ENCODE assay signal across 14 cellular contexts in the genomic region with DNA sequence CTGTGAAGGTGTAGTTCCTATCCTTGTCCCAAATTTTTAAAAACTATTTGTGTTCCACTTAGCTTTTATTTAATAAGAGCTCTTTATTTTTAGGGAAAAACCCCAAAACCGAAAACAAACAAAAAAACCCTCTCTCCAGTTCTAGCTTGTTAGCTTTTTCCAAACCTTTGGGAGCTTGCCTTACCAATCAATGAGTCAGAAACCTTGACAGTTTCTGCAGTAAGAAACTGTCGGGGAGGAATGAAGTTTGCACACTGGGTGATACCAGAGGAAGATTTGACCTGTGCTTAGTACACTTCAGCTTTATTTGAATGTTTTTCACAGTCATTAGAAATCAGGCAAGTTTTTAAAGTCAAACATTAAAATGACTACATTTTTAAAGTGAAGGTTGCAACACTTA.
DNase-seq lines count a peak whose midpoint lies in the region; ATAC-seq, FAIRE-seq and TF ChIP-seq lines count a peak whose summit lies in the region.
"Had no signal": no experiment of that assay in that cellular context is flagged by ENCODE, and none has a peak within 500 bp of the region (broad histone marks: within the 10 kb centered on the region; RNA-seq: fewer than 3 reads in every experiment).

No MANE protein-coding gene starts in this region.

- no peaks in the 10 kb centered on the region for H3K36me3 ChIP-seq in HUES64 (ENCODE audit: insufficient read depth, low read length)
- H3K36me3 ChIP-seq in brain microvascular endothelial cell (replicated peaks): no peaks in the 10 kb centered on the region
- H3K36me3 ChIP-seq in iPS-20b (ENCODE audit: insufficient read depth, low read depth, low read length): no peaks in the 10 kb centered on the region
- H3K36me3 ChIP-seq in pancreas: no peaks in the 10 kb centered on the region

- POLR2A ChIA-PET in A549 (lab: Yijun Ruan, JAX): no interaction called here

- H3K4me2 ChIP-seq in A549: peak overlapping the region; percentile 67

- WGBS in A549 (ENCODE audit: missing lambda C conversion rate): 4% methylated on average over 2 of the region's 2 CpGs
- 63% methylated on average over 2 of the region's 2 CpGs for WGBS in HUES64
- WGBS in pancreas, 2 donors: 3 to 9% methylated on average over 2 of the region's 2 CpGs

- no peak overlapping the region for H3K4me3 ChIP-seq in A549
- H3K4me3 ChIP-seq in HUES64 (ENCODE audit: low read length): no peak overlapping the region
- no peak overlapping the region for H3K4me3 ChIP-seq in brain microvascular endothelial cell (ENCODE audit: low read depth, low read length)
- H3K4me3 ChIP-seq in iPS-20b (ENCODE audit: low read length): no peak overlapping the region
- no peak overlapping the region for H3K4me3 ChIP-seq in pancreas

- TF ChIP-seq CTCF in A549 (IDR thresholded peaks at IDR 0.05) (no peak), brain microvascular endothelial cell (IDR thresholded peaks at IDR 0.05; ENCODE audit: low read depth, low read length, missing control alignments) (no peak), pancreas (IDR thresholded peaks at IDR 0.05) (no peak)

- H3K27me3 ChIP-seq in HUES64 (ENCODE audit: insufficient read depth, low read length) (no peaks in the 10 kb centered on the region), brain microvascular endothelial cell (replicated peaks) (no peaks in the 10 kb centered on the region), iPS-20b (ENCODE audit: insufficient read depth, low read length) (no peaks in the 10 kb centered on the region), pancreas (no peaks in the 10 kb centered on the region)

- peak; percentile 56 to 66; a peak in 3 of 6 replicates for ATAC-seq in A549
- ATAC-seq in pancreas: no peak
- ATAC-seq in HG02970 (IDR thresholded peaks at IDR 0.05; ENCODE audit: low FRiP score, unreplicated experiment): no peak
- ATAC-seq: activated CD8-positive, alpha-beta T cell treated with anti-CD3 and anti-CD28 coated beads for 36 hours; Right ventricle myocardium inferior had no signal

- no peak for TF ChIP-seq RAD21 in A549 (conservative IDR thresholded peaks at IDR 0.05 in 1 of 2, IDR thresholded peaks at IDR 0.05 in 1 of 2)

- H3K27ac ChIP-seq in A549 (no peak overlapping the region), HUES64 (ENCODE audit: low read depth, low read length) (peak overlapping the region; percentile 33; the same call in 1 of the 2 replicates), brain microvascular endothelial cell (no peak overlapping the region), iPS-20b (ENCODE audit: low read length) (peak overlapping the region; percentile 52), pancreas (no peak overlapping the region)

- H3K4me1 ChIP-seq in A549 (peaks cover 10% of the 10 kb centered on the region), HUES64 (ENCODE audit: insufficient read depth, low read length) (peaks cover 43% of the 10 kb centered on the region), iPS-20b (ENCODE audit: insufficient read depth, low read length) (peaks cover 39% of the 10 kb centered on the region), pancreas (no peaks in the 10 kb centered on the region)

- TF ChIP-seq EP300 in A549 (IDR thresholded peaks at IDR 0.05): no peak

- DNase-seq in A549 (ENCODE audit: low read depth in 1 of 2, low spot score in 1 of 2): no peak
- DNase-seq in brain microvascular endothelial cell: peak; percentile 20
- DNase-seq in AG20443 (ENCODE audit: low spot score): no peak
- no peak for DNase-seq in DMS153 (lab: John Stamatoyannopoulos, UW)
- no peak for DNase-seq in pancreas
- DNase-seq: activated CD8-positive, alpha-beta T cell treated with anti-CD3 and anti-CD28 coated beads for 36 hours; activated gamma-delta T cell; Calu3; NCI-H146; NCI-H524 treated with DMSO at 0.1 percent for 48 hours had no signal

- FAIRE-seq in A549 (lab: Jason Lieb, UNC) (no peak), pancreas (lab: Jason Lieb, UNC) (no peak)

- in situ Hi-C loops in brain microvascular endothelial cell (cut with HindIII; ENCODE audit: low pct_ligation_motif_present, low sequenced_read_pairs): no loop called here

- H3K9me3 ChIP-seq in A549 (no peaks in the 10 kb centered on the region), HUES64 (ENCODE audit: insufficient read depth, low read depth, low read length) (no peaks in the 10 kb centered on the region), iPS-20b (ENCODE audit: insufficient read depth, low read depth, low read length) (no peaks in the 10 kb centered on the region), pancreas (no peaks in the 10 kb centered on the region)

- H3K9ac ChIP-seq in HUES64 (ENCODE audit: low read depth, low read length) (0 out of 2 replicates have a peak overlapping the region, but pooled peaks have one; percentile 38), iPS-20b (ENCODE audit: low read depth, low read length) (peak overlapping the region; percentile 6; the same call in 1 of the 2 replicates)

- CTCF ChIA-PET in A549 (lab: Yijun Ruan, JAX): no interaction called here

- no peak for TF ChIP-seq POLR2A in A549 (IDR thresholded peaks at IDR 0.05; ENCODE audit: low read length)

- intact Hi-C loops in pancreas (cut with DNase I): no loop called here

TF ChIP-seq in A549, 52 proteins besides CTCF, POLR2A, EP300 and RAD21:
- TF ChIP-seq, protein P1, sequence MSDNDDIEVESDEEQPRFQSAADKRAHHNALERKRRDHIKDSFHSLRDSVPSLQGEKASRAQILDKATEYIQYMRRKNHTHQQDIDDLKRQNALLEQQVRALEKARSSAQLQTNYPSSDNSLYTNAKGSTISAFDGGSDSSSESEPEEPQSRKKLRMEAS (IDR thresholded peaks at IDR 0.05): no peak
- no peak for TF ChIP-seq HOXA7 (CRISPR knock-in tag; IDR thresholded peaks at IDR 0.05)

Comparison
In these comparisons a context has a peak if more than half of its experiments do, and no peak if none do; other contexts are left out.
1. ATAC-seq: peak in A549 (2 of 2); none in pancreas (0 of 4) and HG02970 (single experiment).
2. H3K27ac ChIP-seq: peak in HUES64 (single experiment) and iPS-20b (single experiment); none in A549 (0 of 2), brain microvascular endothelial cell (single experiment) and pancreas (0 of 4).